ENCODE assay signal across 9 cellular contexts in the genomic region with DNA sequence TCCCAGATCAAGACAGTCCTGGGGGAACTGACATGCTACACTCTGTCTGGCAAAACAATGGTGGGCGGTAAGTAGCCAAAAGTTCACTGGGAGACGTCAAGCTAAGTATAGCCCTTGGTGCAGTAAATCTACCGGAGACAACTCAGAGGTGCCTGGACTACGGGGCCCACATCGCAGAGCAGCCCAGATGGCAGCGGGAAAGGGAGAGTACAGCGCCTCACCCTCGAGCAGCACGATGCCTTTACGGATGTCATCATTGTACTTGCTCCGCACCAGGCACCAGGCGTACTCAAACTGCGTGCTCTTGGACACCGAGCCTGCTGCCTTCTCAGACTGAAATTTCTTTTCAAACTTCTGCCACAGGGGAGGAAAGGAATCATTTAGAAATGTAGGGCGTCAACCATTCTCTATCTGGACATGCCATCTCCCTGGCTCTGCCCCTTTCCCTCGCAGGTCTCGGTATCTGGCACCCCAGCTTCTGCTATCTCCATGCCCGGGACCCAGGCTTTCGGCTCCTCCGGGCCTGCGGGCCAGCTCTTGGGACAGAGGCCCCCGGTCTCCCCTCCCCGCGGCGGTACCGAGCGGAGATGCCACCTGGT. TPM values are rescaled to one million over a fixed set of nuclear protein-coding genes. Genes with fewer than 3 reads are reported as not detected.
DNase-seq lines count a peak whose midpoint lies in the region; ATAC-seq, FAIRE-seq and TF ChIP-seq lines count a peak whose summit lies in the region.
"Had no signal": no experiment of that assay in that cellular context is flagged by ENCODE, and none has a peak within 500 bp of the region (broad histone marks: within the 10 kb centered on the region; RNA-seq: fewer than 3 reads in every experiment).

No MANE protein-coding gene starts in this region.

- no peak for ATAC-seq in naive thymus-derived CD4-positive, alpha-beta T cell
- ATAC-seq in GM18502 (IDR thresholded peaks at IDR 0.05; ENCODE audit: poor library complexity, unreplicated experiment): no peak

- POLR2A ChIA-PET in endothelial cell of umbilical vein (lab: Charles Lee): interaction anchor here (0.6 to 2.2 kb wide), 2 partner anchors 26 to 1183 kb away, joined by 6 to 12 read pairs; partner anchors contain the start of genes PLOD3 and ZNHIT1
- POLR2A ChIA-PET in naive thymus-derived CD4-positive, alpha-beta T cell (lab: Charles Lee): interaction anchor here (1.0 to 4.5 kb wide), 12 partner anchors 9 to 369 kb away, joined by 3 to 61 read pairs (median 4); partner anchors contain the start of genes PLOD3, SRRT and ZNHIT1

- H3K27me3 Mint-ChIP-seq in activated T-cell treated with anti-CD3 and anti-CD28 coated beads, Interleukin-2, amount 50 U/mL, for 24 hours: no peaks in the 10 kb centered on the region
- H3K27me3 Mint-ChIP-seq in naive thymus-derived CD4-positive, alpha-beta T cell: no peaks in the 10 kb centered on the region

- no peaks in the 10 kb centered on the region for H3K27me3 ChIP-seq in SJCRH30
- no peaks in the 10 kb centered on the region for H3K27me3 ChIP-seq in endothelial cell of umbilical vein (ENCODE audit: control insufficient read depth in 2 of 2, insufficient read depth in 2 of 2, low read length in 2 of 2)
- no peaks in the 10 kb centered on the region for H3K27me3 ChIP-seq in naive thymus-derived CD4-positive, alpha-beta T cell (ENCODE audit: control insufficient read depth in 2 of 2, insufficient read depth in 2 of 2, low read length in 2 of 2)

- H2AFZ ChIP-seq in endothelial cell of umbilical vein (ENCODE audit: low read depth, low read length): no peak overlapping the region

- H3K4me3 ChIP-seq in SJCRH30 (peak overlapping the region; percentile 74), endothelial cell of umbilical vein (replicated peaks in 1 of 3; ENCODE audit: insufficient read depth in 1 of 3, low read depth in 1 of 3, low read length in 3 of 3) (peak overlapping the region; percentile 64 to 89 (median 76))
- peak overlapping the region; percentile 100 for H3K4me3 ChIP-seq in naive thymus-derived CD4-positive, alpha-beta T cell (ENCODE audit: low read length)

- no peaks in the 10 kb centered on the region for H4K20me1 ChIP-seq in endothelial cell of umbilical vein (replicated peaks; ENCODE audit: control insufficient read depth, extremely low read depth, insufficient read depth, low read length)

- BruUV-seq in endothelial cell of umbilical vein (replicated peaks; lab: Mats Ljungman, UMichigan): no TSS peak

- DNase-seq in activated T-cell treated with anti-CD3 and anti-CD28 coated beads, Interleukin-2, amount 50 U/mL, for 24 hours: no peak
- DNase-seq in activated T-cell treated with anti-CD3 and anti-CD28 coated beads, Interleukin-2, amount 50 U/mL, for 1 hour: no peak
- no peak for DNase-seq in SJCRH30
- DNase-seq in endothelial cell of umbilical vein (ENCODE audit: low read depth, low spot score): no peak
- DNase-seq in naive thymus-derived CD4-positive, alpha-beta T cell: peak in 3 of 9 donors; percentile 10 to 84 (median 27)
- DNase-seq in ureter (ENCODE audit: low spot score): no peak
- no peak for DNase-seq in NCI-H1105 treated with DMSO at 0.1 percent for 48 hours (lab: John Stamatoyannopoulos, UW)

- H3K27ac ChIP-seq in SJCRH30: peak overlapping the region; percentile 62
- peak overlapping the region; percentile 19 for H3K27ac ChIP-seq in endothelial cell of umbilical vein (ENCODE audit: insufficient read depth, low read depth, low read length)
- H3K27ac ChIP-seq in naive thymus-derived CD4-positive, alpha-beta T cell (ENCODE audit: low read depth, low read length): peak overlapping the region; percentile 93

- H3K4me1 ChIP-seq in SJCRH30: peaks cover 18% of the 10 kb centered on the region
- H3K4me1 ChIP-seq in endothelial cell of umbilical vein (ENCODE audit: control insufficient read depth, extremely low read depth, insufficient read depth, low read length): peaks cover 25% of the 10 kb centered on the region
- H3K4me1 ChIP-seq in naive thymus-derived CD4-positive, alpha-beta T cell (ENCODE audit: control insufficient read depth in 2 of 2, insufficient read depth in 2 of 2, low read length in 2 of 2): peaks cover 14 to 16% of the 10 kb centered on the region in 2 donors

- H3K9ac ChIP-seq in endothelial cell of umbilical vein (replicated peaks; ENCODE audit: extremely low read depth, insufficient read depth, low read length): peak overlapping the region; percentile 78

- TF ChIP-seq CTCF in endothelial cell of umbilical vein (IDR thresholded peaks at IDR 0.05; ENCODE audit: extremely low read depth in 1 of 2, insufficient read depth in 1 of 2, low read depth in 1 of 2, low read length in 2 of 2): no peak

- no peak for FAIRE-seq in endothelial cell of umbilical vein (lab: Jason Lieb, UNC)
- FAIRE-seq: colon had no signal

- no peak for TF ChIP-seq POLR2A in endothelial cell of umbilical vein (IDR thresholded peaks at IDR 0.05; ENCODE audit: low read depth, low read length)

- peaks cover 80% of the 10 kb centered on the region for H3K36me3 Mint-ChIP-seq in activated T-cell treated with anti-CD3 and anti-CD28 coated beads, Interleukin-2, amount 50 U/mL, for 24 hours (ENCODE audit: low read depth)
- H3K36me3 Mint-ChIP-seq in naive thymus-derived CD4-positive, alpha-beta T cell: peaks cover 0 to 7% (median 4%) of the 10 kb centered on the region in 5 donors

- peak overlapping the region; percentile 99 for H3K4me3 Mint-ChIP-seq in activated T-cell treated with anti-CD3 and anti-CD28 coated beads, Interleukin-2, amount 50 U/mL, for 24 hours
- H3K4me3 Mint-ChIP-seq in naive thymus-derived CD4-positive, alpha-beta T cell: peak overlapping the region; percentile 88 to 100 (median 98)

- dilution Hi-C loops in endothelial cell of umbilical vein (cut with MboI; ENCODE audit: extremely low pct_ligation_motif_present, low sequenced_read_pairs): no loop called here

- peak overlapping the region; percentile 99 for H3K27ac Mint-ChIP-seq in activated T-cell treated with anti-CD3 and anti-CD28 coated beads, Interleukin-2, amount 50 U/mL, for 24 hours
- H3K27ac Mint-ChIP-seq in naive thymus-derived CD4-positive, alpha-beta T cell: peak overlapping the region; percentile 93 to 100 (median 97)

- H3K9me3 Mint-ChIP-seq in activated T-cell treated with anti-CD3 and anti-CD28 coated beads, Interleukin-2, amount 50 U/mL, for 24 hours: no peaks in the 10 kb centered on the region
- no peaks in the 10 kb centered on the region for H3K9me3 Mint-ChIP-seq in naive thymus-derived CD4-positive, alpha-beta T cell

- intact Hi-C loops in endothelial cell of umbilical vein (cut with micrococcal nuclease): loop anchor here (1.0 kb wide), 1 partner anchor 100 kb away; no protein-coding TSS in a partner anchor
- intact Hi-C loops in naive thymus-derived CD4-positive, alpha-beta T cell (cut with micrococcal nuclease): loop anchor here (1.0 to 10.0 kb wide), 16 partner anchors 8 to 1831 kb away; partner anchors contain the start of genes AP1S1 (in 2 of the 2), TRIM56 (in 2 of the 2), AGFG2 (in 1 of the 2) and AP4M1 (in 1 of the 2)

- H3K9me3 ChIP-seq in SJCRH30 (replicated peaks) (no peaks in the 10 kb centered on the region), endothelial cell of umbilical vein (replicated peaks; ENCODE audit: control insufficient read depth, insufficient read depth, low read length) (no peaks in the 10 kb centered on the region)
- no peaks in the 10 kb centered on the region for H3K9me3 ChIP-seq in naive thymus-derived CD4-positive, alpha-beta T cell (ENCODE audit: control insufficient read depth in 2 of 3, low read length in 3 of 3)

- H3K4me2 ChIP-seq in endothelial cell of umbilical vein (ENCODE audit: insufficient read depth, low read length): peak overlapping the region; percentile 79

- no peaks in the 10 kb centered on the region for H3K36me3 ChIP-seq in SJCRH30
- H3K36me3 ChIP-seq in endothelial cell of umbilical vein (ENCODE audit: control insufficient read depth in 2 of 2, extremely low read depth in 1 of 2, insufficient read depth in 2 of 2, low read length in 2 of 2): peaks cover 0 to 10% of the 10 kb centered on the region in 2 experiments
- H3K36me3 ChIP-seq in naive thymus-derived CD4-positive, alpha-beta T cell (ENCODE audit: control insufficient read depth in 2 of 3, insufficient read depth in 3 of 3, low read length in 3 of 3): peaks cover 0 to 24% (median 12%) of the 10 kb centered on the region in 3 experiments

- peaks cover 44% of the 10 kb centered on the region for H3K4me1 Mint-ChIP-seq in activated T-cell treated with anti-CD3 and anti-CD28 coated beads, Interleukin-2, amount 50 U/mL, for 24 hours (ENCODE audit: low read depth)
- H3K4me1 Mint-ChIP-seq in naive thymus-derived CD4-positive, alpha-beta T cell: peaks cover 16 to 42% (median 35%) of the 10 kb centered on the region in 7 donors

- CTCF ChIA-PET in endothelial cell of umbilical vein (lab: Charles Lee): interaction anchor here (0.6 to 3.5 kb wide), 19 partner anchors 8 to 106 kb away, joined by 3 to 112 read pairs (median 4); partner anchors contain the start of genes PLOD3, VGF and ZNHIT1
- CTCF ChIA-PET in naive thymus-derived CD4-positive, alpha-beta T cell (lab: Charles Lee): interaction anchor here (0.6 to 2.5 kb wide), 17 partner anchors 9 to 918 kb away, joined by 3 to 30 read pairs (median 3); partner anchors contain the start of genes PLOD3, VGF and ZNHIT1

- H3K9me1 ChIP-seq in endothelial cell of umbilical vein (replicated peaks; ENCODE audit: control insufficient read depth, extremely low read depth, insufficient read depth, low read length): no peaks in the 10 kb centered on the region

- peaks cover 24% of the 10 kb centered on the region for H3K79me2 ChIP-seq in endothelial cell of umbilical vein (ENCODE audit: control insufficient read depth, insufficient read depth, low read length)

RNA-seq across cellular contexts. Expression of gene FIS1, which starts 1.0 kb away (rescaled TPM):
- 64.1 and 91.2 TPM in 2 replicates for total RNA-seq in SJCRH30 (2014; rRNA removed; shearing (Covaris generic))
- total RNA-seq in endothelial cell of umbilical vein (132 and 187 TPM in 2 replicates), ureter (159 TPM)
- polyA plus RNA-seq in endothelial cell of umbilical vein: 330 and 346 TPM in 2 replicates
- polyA plus RNA-seq in endothelial cell of umbilical vein (2011; cell fraction: cytosol; rRNA removed): 465 and 499 TPM in 2 replicates
- polyA plus RNA-seq in endothelial cell of umbilical vein (2011; cell fraction: nucleus; rRNA removed): 220 and 231 TPM in 2 replicates
- polyA plus RNA-seq in endothelial cell of umbilical vein (2012): 175 and 182 TPM in 2 replicates
- 98.4 and 129 TPM in 2 replicates for polyA minus RNA-seq in endothelial cell of umbilical vein
- 35.8 TPM for polyA minus RNA-seq in endothelial cell of umbilical vein (2011; cell fraction: cytosol; rRNA and poly(A)+ RNA removed)
- polyA minus RNA-seq in endothelial cell of umbilical vein (2011; cell fraction: nucleus; rRNA and poly(A)+ RNA removed): 25.9 and 31.1 TPM in 2 replicates
- 100 to 1,000 TPM in 4 of 5 experiments, 10 to 100 TPM in 1; 79.8 to 121 (median 107) TPM for total RNA-seq in naive thymus-derived CD4-positive, alpha-beta T cell
- polyA plus RNA-seq in naive thymus-derived CD4-positive, alpha-beta T cell: 100 to 1,000 TPM; 234 to 253 TPM

RNA-seq across cellular contexts. Expression of gene CLDN15, which starts 6.3 kb away (rescaled TPM):
- total RNA-seq in SJCRH30 (2014; rRNA removed; shearing (Covaris generic)): 4.3 and 6.4 TPM in 2 replicates
- 9.3 and 11.3 TPM in 2 replicates for total RNA-seq in endothelial cell of umbilical vein
- polyA plus RNA-seq in endothelial cell of umbilical vein: 17.7 and 21.1 TPM in 2 replicates
- polyA plus RNA-seq in endothelial cell of umbilical vein (2011; cell fraction: cytosol; rRNA removed): 6.1 and 7.9 TPM in 2 replicates
- 54.8 and 59.4 TPM in 2 replicates for polyA plus RNA-seq in endothelial cell of umbilical vein (2011; cell fraction: nucleus; rRNA removed)
- polyA plus RNA-seq in endothelial cell of umbilical vein (2012): 4.2 and 4.5 TPM in 2 replicates
- 10.3 and 15.8 TPM in 2 replicates for polyA minus RNA-seq in endothelial cell of umbilical vein
- 3.2 TPM for polyA minus RNA-seq in endothelial cell of umbilical vein (2011; cell fraction: cytosol; rRNA and poly(A)+ RNA removed)
- 15.7 TPM in 2 replicates for polyA minus RNA-seq in endothelial cell of umbilical vein (2011; cell fraction: nucleus; rRNA and poly(A)+ RNA removed)
- 10 to 100 TPM; 22.9 to 58.6 (median 27.4) TPM for total RNA-seq in naive thymus-derived CD4-positive, alpha-beta T cell
- polyA plus RNA-seq in naive thymus-derived CD4-positive, alpha-beta T cell: 1 to 10 TPM in 1 of 2 donors, under 1 TPM in 1; 0.51 to 3.3 TPM
- 11.3 TPM for total RNA-seq in ureter

RNA-seq across cellular contexts. Expression of gene ZNHIT1, which starts 25.9 kb away (rescaled TPM):
- total RNA-seq in SJCRH30 (2014; rRNA removed; shearing (Covaris generic)): 67.0 and 77.8 TPM in 2 replicates
- total RNA-seq in endothelial cell of umbilical vein: 89.9 and 90.5 TPM in 2 replicates
- polyA plus RNA-seq in endothelial cell of umbilical vein: 74.1 and 77.1 TPM in 2 replicates
- polyA plus RNA-seq in endothelial cell of umbilical vein (2011; cell fraction: cytosol; rRNA removed): 67.2 and 72.3 TPM in 2 replicates
- polyA plus RNA-seq in endothelial cell of umbilical vein (2011; cell fraction: nucleus; rRNA removed): 27.7 and 33.0 TPM in 2 replicates
- 69.7 and 79.2 TPM in 2 replicates for polyA plus RNA-seq in endothelial cell of umbilical vein (2012)
- polyA minus RNA-seq in endothelial cell of umbilical vein: 15.8 and 17.6 TPM in 2 replicates
- polyA minus RNA-seq in endothelial cell of umbilical vein (2011; cell fraction: cytosol; rRNA and poly(A)+ RNA removed): 37.8 TPM
- 4.9 and 8.3 TPM in 2 replicates for polyA minus RNA-seq in endothelial cell of umbilical vein (2011; cell fraction: nucleus; rRNA and poly(A)+ RNA removed)
- 10 to 100 TPM; 32.1 to 72.1 (median 37.6) TPM for total RNA-seq in naive thymus-derived CD4-positive, alpha-beta T cell
- polyA plus RNA-seq in naive thymus-derived CD4-positive, alpha-beta T cell: 10 to 100 TPM; 39.9 to 57.3 TPM
- total RNA-seq in ureter: 57.1 TPM

RNA-seq across cellular contexts. Expression of gene PLOD3, which starts 26.5 kb away (rescaled TPM):
- 53.0 and 59.7 TPM in 2 replicates for total RNA-seq in SJCRH30 (2014; rRNA removed; shearing (Covaris generic))
- total RNA-seq in endothelial cell of umbilical vein: 161 and 170 TPM in 2 replicates
- 143 and 212 TPM in 2 replicates for polyA plus RNA-seq in endothelial cell of umbilical vein
- 99.3 and 111 TPM in 2 replicates for polyA plus RNA-seq in endothelial cell of umbilical vein (2011; cell fraction: cytosol; rRNA removed)
- polyA plus RNA-seq in endothelial cell of umbilical vein (2011; cell fraction: nucleus; rRNA removed): 158 and 175 TPM in 2 replicates
- polyA plus RNA-seq in endothelial cell of umbilical vein (2012): 120 and 135 TPM in 2 replicates
- 89.2 and 107 TPM in 2 replicates for polyA minus RNA-seq in endothelial cell of umbilical vein
- 31.1 TPM for polyA minus RNA-seq in endothelial cell of umbilical vein (2011; cell fraction: cytosol; rRNA and poly(A)+ RNA removed)
- polyA minus RNA-seq in endothelial cell of umbilical vein (2011; cell fraction: nucleus; rRNA and poly(A)+ RNA removed): 43.8 and 53.9 TPM in 2 replicates
- total RNA-seq in naive thymus-derived CD4-positive, alpha-beta T cell: 10 to 100 TPM; 18.5 to 88.4 (median 44.2) TPM
- polyA plus RNA-seq in naive thymus-derived CD4-positive, alpha-beta T cell: 10 to 100 TPM; 15.7 to 25.4 TPM
- 50.9 TPM for total RNA-seq in ureter

RNA-seq across cellular contexts. Expression of gene MOGAT3, which starts 43.0 kb away (rescaled TPM):
- not detected in 2 replicates for total RNA-seq in SJCRH30 (2014; rRNA removed; shearing (Covaris generic))
- total RNA-seq in endothelial cell of umbilical vein (not detected in 2 replicates), ureter (not detected)
- not detected in 2 replicates for polyA plus RNA-seq in endothelial cell of umbilical vein
- polyA plus RNA-seq in endothelial cell of umbilical vein (2011; cell fraction: cytosol; rRNA removed): not detected in 2 replicates
- polyA plus RNA-seq in endothelial cell of umbilical vein (2011; cell fraction: nucleus; rRNA removed): not detected in 2 replicates
- not detected in 2 replicates for polyA plus RNA-seq in endothelial cell of umbilical vein (2012)
- polyA minus RNA-seq in endothelial cell of umbilical vein: not detected in 2 replicates
- not detected for polyA minus RNA-seq in endothelial cell of umbilical vein (2011; cell fraction: cytosol; rRNA and poly(A)+ RNA removed)
- polyA minus RNA-seq in endothelial cell of umbilical vein (2011; cell fraction: nucleus; rRNA and poly(A)+ RNA removed): not detected in 2 replicates
- not detected for total RNA-seq in naive thymus-derived CD4-positive, alpha-beta T cell
- not detected for polyA plus RNA-seq in naive thymus-derived CD4-positive, alpha-beta T cell

Comparison
In these comparisons a context has a peak if more than half of its experiments do, and no peak if none do; other contexts are left out.
1. H3K27ac ChIP-seq: peak in every context shown above with its lines; median percentile 93 in naive thymus-derived CD4-positive, alpha-beta T cell; 62 in SJCRH30; 19 in endothelial cell of umbilical vein.